25 cellular contexts compared by ENCODE assay signal in the genomic region with DNA sequence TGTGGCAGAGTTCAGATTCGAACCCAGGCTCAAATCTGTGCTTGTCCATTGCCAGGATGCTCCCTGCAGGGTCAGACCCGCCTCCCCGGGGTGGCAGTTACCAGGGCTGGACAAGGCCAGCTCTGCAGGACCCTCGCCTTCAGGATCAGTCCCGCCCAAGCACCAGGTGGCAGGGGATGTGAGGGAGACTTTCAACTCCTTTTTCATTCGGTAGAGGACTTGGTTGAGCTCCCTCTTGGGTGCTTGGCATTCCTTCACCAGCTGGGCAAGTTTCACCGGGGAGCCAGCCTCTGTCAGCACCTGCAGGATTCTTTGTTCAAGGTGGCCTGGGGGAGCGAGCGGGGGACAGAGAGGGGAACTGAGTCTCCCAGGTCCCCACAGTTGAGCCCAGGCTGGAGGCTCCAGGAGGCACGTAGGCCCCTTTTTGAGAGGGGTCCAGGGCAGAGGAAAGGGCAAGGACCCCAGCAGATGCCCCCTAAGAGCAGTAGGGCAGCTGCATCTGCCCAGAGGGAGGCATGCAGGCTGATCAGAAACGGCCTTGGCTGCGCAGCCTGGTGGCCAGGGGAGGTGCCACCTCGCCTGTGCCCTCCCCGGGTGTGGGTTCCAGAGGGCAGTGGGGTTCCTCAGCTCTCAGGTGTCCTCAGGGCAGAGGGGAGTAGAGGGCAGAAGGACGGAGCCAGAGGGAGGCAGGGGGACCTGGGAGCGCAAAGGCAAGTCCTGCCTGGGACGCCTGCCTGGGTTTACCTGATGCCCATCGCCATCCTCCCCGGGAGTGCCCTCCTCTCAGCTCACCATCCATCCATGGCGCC. TPM values are rescaled to one million over a fixed set of nuclear protein-coding genes. Genes with fewer than 3 reads are reported as not detected.
DNase-seq lines count a peak whose midpoint lies in the region; ATAC-seq, FAIRE-seq and TF ChIP-seq lines count a peak whose summit lies in the region.
"Had no signal": no experiment of that assay in that cellular context is flagged by ENCODE, and none has a peak within 500 bp of the region (broad histone marks: within the 10 kb centered on the region; RNA-seq: fewer than 3 reads in every experiment).

No MANE protein-coding gene starts in this region.

- DNase-seq in activated naive CD8-positive, alpha-beta T cell treated with anti-CD3 and anti-CD28 coated beads for 36 hours, result no peak
- DNase-seq in activated B cell treated with CpG ODN at 0.5 μM for 24 hours (no peak), left lung (peak; percentile 30 to 76), urothelium cell line (ENCODE audit: low spot score) (no peak), occipital lobe (lab: John Stamatoyannopoulos, UW) (no peak), sigmoid colon (no peak), HuH-7.5 (ENCODE audit: low spot score) (no peak)
- DNase-seq: activated CD4-positive, alpha-beta T cell treated with anti-CD3 and anti-CD28 coated beads for 48 hours; activated naive CD4-positive, alpha-beta T cell; activated T-cell treated with anti-CD3 and anti-CD28 coated beads for 4 hours; cerebellar nuclear complex; esophagus squamous epithelium; GDM1; NCI-H1930; NCI-H2227 treated with DMSO at 0.1 percent for 48 hours; NCI-H748 treated with DMSO at 0.1 percent for 48 hours; uterus had no signal

- ATAC-seq in activated B cell treated with CpG ODN at 0.5 μM for 24 hours (ENCODE audit: low read depth) (no peak), left lung (no peak)
- ATAC-seq: gastroesophageal sphincter, psoas muscle, T-cell had no signal

- intact Hi-C loops in activated B cell treated with CpG ODN at 0.5 μM for 24 hours (cut with micrococcal nuclease) (loop anchor here (5.0 to 10.0 kb wide), 3 partner anchors 1149 to 1388 kb away; a partner anchor contains a TSS), left lung (cut with DNase I) (no loop called here), sigmoid colon (cut with DNase I) (no loop called here)

- H3K9me3 ChIP-seq in left lung (no peaks in the 10 kb centered on the region), sigmoid colon (no peaks in the 10 kb centered on the region)
- H3K9me3 ChIP-seq: esophagus squamous epithelium, gastroesophageal sphincter, psoas muscle, uterus had no signal

- peaks cover 0 to 40% of the 10 kb centered on the region in 2 donors for H3K4me1 ChIP-seq in left lung
- H3K4me1 ChIP-seq in sigmoid colon, result no peaks in the 10 kb centered on the region
- H3K4me1 ChIP-seq: gastroesophageal sphincter, psoas muscle, uterus had no signal

- no peak for TF ChIP-seq POLR2A in sigmoid colon (IDR thresholded peaks at IDR 0.05)

- TF ChIP-seq EP300 in sigmoid colon (IDR thresholded peaks at IDR 0.05), result no peak

- H3K4me1 Mint-ChIP-seq in activated naive CD8-positive, alpha-beta T cell (ENCODE audit: low read depth), result peaks cover 47% of the 10 kb centered on the region
- peaks cover 43% of the 10 kb centered on the region for H3K4me1 Mint-ChIP-seq in activated naive CD8-positive, alpha-beta T cell treated with anti-CD3 and anti-CD28 coated beads for 36 hours
- H3K4me1 Mint-ChIP-seq in activated B cell treated with CpG ODN at 0.5 μM for 24 hours, result peaks cover 47% of the 10 kb centered on the region

- peaks cover 0 to 4% of the 10 kb centered on the region in 2 donors for H3K36me3 ChIP-seq in left lung
- H3K36me3 ChIP-seq in sigmoid colon, result no peaks in the 10 kb centered on the region
- H3K36me3 ChIP-seq: gastroesophageal sphincter, uterus had no signal

- no peaks in the 10 kb centered on the region for H3K27me3 Mint-ChIP-seq in activated naive CD8-positive, alpha-beta T cell
- H3K27me3 Mint-ChIP-seq in activated naive CD8-positive, alpha-beta T cell treated with anti-CD3 and anti-CD28 coated beads for 36 hours, result no peaks in the 10 kb centered on the region
- H3K27me3 Mint-ChIP-seq in activated B cell treated with CpG ODN at 0.5 μM for 24 hours, result no peaks in the 10 kb centered on the region
- H3K27me3 Mint-ChIP-seq: T-cell had no signal

- no peaks in the 10 kb centered on the region for H3K27me3 ChIP-seq in left lung
- H3K27me3 ChIP-seq in sigmoid colon, result peaks cover 0 to 12% (median 0%) of the 10 kb centered on the region in 3 donors
- H3K27me3 ChIP-seq: uterus had no signal

- H3K27ac ChIP-seq in left lung (no peak overlapping the region), sigmoid colon (no peak overlapping the region)
- H3K27ac ChIP-seq: C4-2B, esophagus squamous epithelium, gastroesophageal sphincter, psoas muscle, uterus had no signal

- no peak for TF ChIP-seq CTCF in activated B cell treated with CpG ODN at 0.5 μM for 24 hours (IDR thresholded peaks at IDR 0.05)
- TF ChIP-seq CTCF in left lung (IDR thresholded peaks at IDR 0.05), result no peak
- no peak for TF ChIP-seq CTCF in sigmoid colon (IDR thresholded peaks at IDR 0.05)

- POLR2A ChIA-PET in activated B cell treated with CpG ODN at 0.5 μM for 24 hours (lab: Charles Lee), result interaction anchor here (1.9 kb wide), 1 partner anchor 12 kb away, joined by 6 read pairs; no protein-coding TSS in a partner anchor

- H3K4me3 Mint-ChIP-seq in activated naive CD8-positive, alpha-beta T cell, result no peak overlapping the region
- H3K4me3 Mint-ChIP-seq in activated naive CD8-positive, alpha-beta T cell treated with anti-CD3 and anti-CD28 coated beads for 36 hours, result no peak overlapping the region
- H3K4me3 Mint-ChIP-seq in activated B cell treated with CpG ODN at 0.5 μM for 24 hours, result no peak overlapping the region

- 91 to 93% methylated on average over 20 of the region's 20 CpGs for WGBS in sigmoid colon, 2 donors

- no peak overlapping the region for H3K4me3 ChIP-seq in left lung
- no peak overlapping the region for H3K4me3 ChIP-seq in sigmoid colon
- H3K4me3 ChIP-seq: esophagus squamous epithelium, gastroesophageal sphincter, psoas muscle, uterus had no signal

- CTCF ChIA-PET in activated B cell treated with CpG ODN at 0.5 μM for 24 hours (lab: Charles Lee), result interaction anchor here (1.6 kb wide), 1 partner anchor 15 kb away, joined by 5 read pairs; no protein-coding TSS in a partner anchor

- FAIRE-seq in urothelium cell line (lab: Jason Lieb, UNC), result peak; percentile 63
- FAIRE-seq: astrocyte had no signal

- peaks cover 6% of the 10 kb centered on the region for H3K36me3 Mint-ChIP-seq in activated naive CD8-positive, alpha-beta T cell
- no peaks in the 10 kb centered on the region for H3K36me3 Mint-ChIP-seq in activated naive CD8-positive, alpha-beta T cell treated with anti-CD3 and anti-CD28 coated beads for 36 hours
- peaks cover 43% of the 10 kb centered on the region for H3K36me3 Mint-ChIP-seq in activated B cell treated with CpG ODN at 0.5 μM for 24 hours (ENCODE audit: low read depth)

- peak overlapping the region; percentile 28 for H3K27ac Mint-ChIP-seq in activated naive CD8-positive, alpha-beta T cell
- H3K27ac Mint-ChIP-seq in activated naive CD8-positive, alpha-beta T cell treated with anti-CD3 and anti-CD28 coated beads for 36 hours, result no peak overlapping the region
- peak overlapping the region; percentile 18 for H3K27ac Mint-ChIP-seq in activated B cell treated with CpG ODN at 0.5 μM for 24 hours

- H3K9me3 Mint-ChIP-seq in activated naive CD8-positive, alpha-beta T cell (ENCODE audit: low read depth), result no peaks in the 10 kb centered on the region
- no peaks in the 10 kb centered on the region for H3K9me3 Mint-ChIP-seq in activated naive CD8-positive, alpha-beta T cell treated with anti-CD3 and anti-CD28 coated beads for 36 hours
- no peaks in the 10 kb centered on the region for H3K9me3 Mint-ChIP-seq in activated B cell treated with CpG ODN at 0.5 μM for 24 hours
- H3K9me3 Mint-ChIP-seq: T-cell had no signal

RNA-seq across cellular contexts. Expression of a gene that starts 3.9 kb away (rescaled TPM):
- total RNA-seq in activated naive CD8-positive, alpha-beta T cell treated with anti-CD3 and anti-CD28 coated beads for 36 hours, result 1 to 10 TPM in 1 of 2 experiments, under 1 TPM in 1; 0.68 to 1.2 TPM
- total RNA-seq in activated B cell treated with CpG ODN at 0.5 μM for 24 hours (16.5 and 17.8 TPM in 2 replicates), left lung (1 to 10 TPM; 1.0 to 5.3 TPM), occipital lobe (not detected), sigmoid colon (under 1 TPM in 2 of 4 donors, not detected in 2; 0.36 to 0.49 TPM)
- 10 to 100 TPM in 1 of 3 donors, 1 to 10 TPM in 2; 1.2 to 17.2 (median 5.3) TPM for polyA plus RNA-seq in sigmoid colon
- total RNA-seq: astrocyte, MCF 10A had no signal
- polyA plus RNA-seq: neural cell had no signal

RNA-seq across cellular contexts. Expression of a gene that starts 55.4 kb away (rescaled TPM):
- not detected for total RNA-seq in activated naive CD8-positive, alpha-beta T cell treated with anti-CD3 and anti-CD28 coated beads for 36 hours
- total RNA-seq in activated B cell treated with CpG ODN at 0.5 μM for 24 hours (not detected in 2 replicates), left lung (not detected), occipital lobe (0.31 TPM), sigmoid colon (1 to 10 TPM in 1 of 4 donors, under 1 TPM in 3; 0.33 to 7.5 (median 0.48) TPM)
- polyA plus RNA-seq in sigmoid colon, result 100 to 1,000 TPM in 1 of 3 donors, 10 to 100 TPM in 2; 40.4 to 334 (median 85.9) TPM
- total RNA-seq: astrocyte, MCF 10A had no signal

Comparison
In these comparisons a context has a peak if more than half of its experiments do, and no peak if none do; other contexts are left out.
1. DNase-seq: peak in left lung (2 of 2); none in activated naive CD8-positive, alpha-beta T cell treated with anti-CD3 and anti-CD28 coated beads for 36 hours (single experiment), activated B cell treated with CpG ODN at 0.5 μM for 24 hours (single experiment), urothelium cell line (single experiment), occipital lobe (single experiment), sigmoid colon (single experiment) and HuH-7.5 (single experiment).